In genomic region chr1:58546520-58547308, GRCh38 we compare ENCODE assay signal across 1 cellular context.
TF ChIP-seq lines count a peak whose summit lies in the region.

OMA1 (minus strand) TSS chr1:58546726; CDS start chr1:58539294, 7,432 bp downstream.

TF ChIP-seq in HepG2, 621 proteins besides CTCF, POLR2A, EP300 and RAD21 (continued from another document and continues in another):
- no peak for TF ChIP-seq MBD4 (IDR thresholded peaks at IDR 0.05; ENCODE audit: borderline replicate concordance, low read length)
- no peak for TF ChIP-seq TOE1 (CRISPR knock-in tag; IDR thresholded peaks at IDR 0.05)
- TF ChIP-seq PRPF4 (IDR thresholded peaks at IDR 0.05; ENCODE audit: low read depth, low read length, poor library complexity, severe bottlenecking) = no peak
- TF ChIP-seq FIP1L1 (IDR thresholded peaks at IDR 0.05; ENCODE audit: borderline replicate concordance, insufficient read depth, low read depth, low read length) = no peak
- no peak for TF ChIP-seq ZNF547 (CRISPR knock-in tag; IDR thresholded peaks at IDR 0.05)
- no peak for TF ChIP-seq PREB (CRISPR knock-in tag; IDR thresholded peaks at IDR 0.05)
- TF ChIP-seq KDM5A (IDR thresholded peaks at IDR 0.05; ENCODE audit: borderline replicate concordance, low read length) = no peak
- TF ChIP-seq SRSF9 (IDR thresholded peaks at IDR 0.05; ENCODE audit: borderline replicate concordance, insufficient read depth, low read depth, low read length, poor library complexity, severe bottlenecking) = no peak
- no peak for TF ChIP-seq GPBP1L1 (CRISPR knock-in tag; IDR thresholded peaks at IDR 0.05)
- TF ChIP-seq ARNTL (CRISPR knock-in tag; IDR thresholded peaks at IDR 0.05) = 0 out of 2 replicates have a peak, but pooled peaks have one; percentile 31
- no peak for TF ChIP-seq SMAD9 (CRISPR knock-in tag; IDR thresholded peaks at IDR 0.05)
- TF ChIP-seq TBL1XR1 (IDR thresholded peaks at IDR 0.05; ENCODE audit: borderline replicate concordance, low read length, partially characterized antibody) = no peak
- TF ChIP-seq THAP11 (CRISPR knock-in tag; IDR thresholded peaks at IDR 0.05) = peak; percentile 78
- TF ChIP-seq ZNF530 (CRISPR knock-in tag; IDR thresholded peaks at IDR 0.05; ENCODE audit: low read depth) = no peak
- no peak for TF ChIP-seq ZNF878 (CRISPR knock-in tag; IDR thresholded peaks at IDR 0.05)
- TF ChIP-seq PAX8 (CRISPR knock-in tag; IDR thresholded peaks at IDR 0.05; ENCODE audit: borderline replicate concordance) = no peak
- TF ChIP-seq MTA3 (CRISPR knock-in tag; IDR thresholded peaks at IDR 0.05) = no peak
- no peak for TF ChIP-seq ZNF770 (CRISPR knock-in tag; IDR thresholded peaks at IDR 0.05)
- TF ChIP-seq SP5 (CRISPR knock-in tag; IDR thresholded peaks at IDR 0.05; ENCODE audit: borderline replicate concordance, low read depth) = peak; percentile 63; the same call in 1 of the 2 replicates
- no peak for TF ChIP-seq FOXA1 (IDR thresholded peaks at IDR 0.05)
- TF ChIP-seq FOXA1 (CRISPR knock-in tag; IDR thresholded peaks at IDR 0.05) = peak; percentile 78
- peak; percentile 64 for TF ChIP-seq CBX1 (IDR thresholded peaks at IDR 0.05; ENCODE audit: low read depth)
- no peak for TF ChIP-seq DNMT3B (CRISPR knock-in tag; conservative IDR thresholded peaks at IDR 0.05)
- TF ChIP-seq CHD2 (IDR thresholded peaks at IDR 0.05; ENCODE audit: low read depth, low read length) = no peak
- peak; percentile 64; the same call in 1 of the 2 replicates for TF ChIP-seq ZNF567 (CRISPR knock-in tag; IDR thresholded peaks at IDR 0.05; ENCODE audit: borderline replicate concordance)
- TF ChIP-seq HOXA5 (CRISPR knock-in tag; IDR thresholded peaks at IDR 0.05) = no peak
- TF ChIP-seq RNF219 (CRISPR knock-in tag; IDR thresholded peaks at IDR 0.05) = no peak
- TF ChIP-seq MAFG (CRISPR knock-in tag; IDR thresholded peaks at IDR 0.05) = no peak
- no peak for TF ChIP-seq NFRKB (IDR thresholded peaks at IDR 0.05)
- TF ChIP-seq ADNP (CRISPR knock-in tag; IDR thresholded peaks at IDR 0.05) = no peak
- TF ChIP-seq ZNF180 (CRISPR knock-in tag; IDR thresholded peaks at IDR 0.05; ENCODE audit: borderline replicate concordance, low read depth) = no peak
- no peak for TF ChIP-seq TARDBP (CRISPR knock-in tag; IDR thresholded peaks at IDR 0.05)
- TF ChIP-seq FOSL2 (CRISPR knock-in tag; IDR thresholded peaks at IDR 0.05) = no peak; the same call in none of the 2 replicates
- TF ChIP-seq ZNF18 (CRISPR knock-in tag; IDR thresholded peaks at IDR 0.05; ENCODE audit: insufficient replicate concordance) = no peak
- peak; percentile 82; the same call in 1 of the 2 replicates for TF ChIP-seq KDM3A (CRISPR knock-in tag; IDR thresholded peaks at IDR 0.05; ENCODE audit: low read depth)
- peak; percentile 73 for TF ChIP-seq HNRNPLL (IDR thresholded peaks at IDR 0.05; ENCODE audit: low read depth, low read length, poor library complexity, severe bottlenecking)
- TF ChIP-seq SRSF4 (IDR thresholded peaks at IDR 0.05; ENCODE audit: low read depth, low read length, poor library complexity, severe bottlenecking) = no peak
- no peak for TF ChIP-seq IRF1 (CRISPR knock-in tag; IDR thresholded peaks at IDR 0.05; ENCODE audit: low read depth)
- no peak for TF ChIP-seq ZNF17 (CRISPR knock-in tag; IDR thresholded peaks at IDR 0.05)
- peak; percentile 61; the same call in 1 of the 2 replicates for TF ChIP-seq BHLHE40 (IDR thresholded peaks at IDR 0.05; ENCODE audit: low read length)
- no peak for TF ChIP-seq ZNF660 (CRISPR knock-in tag; IDR thresholded peaks at IDR 0.05; ENCODE audit: borderline replicate concordance, low read depth)
- no peak for TF ChIP-seq ZKSCAN8 (CRISPR knock-in tag; IDR thresholded peaks at IDR 0.05; ENCODE audit: borderline replicate concordance)
- no peak for TF ChIP-seq AHR (CRISPR knock-in tag; IDR thresholded peaks at IDR 0.05)
- TF ChIP-seq ELF1 (CRISPR knock-in tag; IDR thresholded peaks at IDR 0.05) = peak; percentile 93
- TF ChIP-seq ZNF205 (CRISPR knock-in tag; IDR thresholded peaks at IDR 0.05) = no peak
- TF ChIP-seq AKAP8 (CRISPR knock-in tag; IDR thresholded peaks at IDR 0.05) = no peak
- no peak for TF ChIP-seq CHCHD3 (CRISPR knock-in tag; IDR thresholded peaks at IDR 0.05)
- TF ChIP-seq, protein P1, sequence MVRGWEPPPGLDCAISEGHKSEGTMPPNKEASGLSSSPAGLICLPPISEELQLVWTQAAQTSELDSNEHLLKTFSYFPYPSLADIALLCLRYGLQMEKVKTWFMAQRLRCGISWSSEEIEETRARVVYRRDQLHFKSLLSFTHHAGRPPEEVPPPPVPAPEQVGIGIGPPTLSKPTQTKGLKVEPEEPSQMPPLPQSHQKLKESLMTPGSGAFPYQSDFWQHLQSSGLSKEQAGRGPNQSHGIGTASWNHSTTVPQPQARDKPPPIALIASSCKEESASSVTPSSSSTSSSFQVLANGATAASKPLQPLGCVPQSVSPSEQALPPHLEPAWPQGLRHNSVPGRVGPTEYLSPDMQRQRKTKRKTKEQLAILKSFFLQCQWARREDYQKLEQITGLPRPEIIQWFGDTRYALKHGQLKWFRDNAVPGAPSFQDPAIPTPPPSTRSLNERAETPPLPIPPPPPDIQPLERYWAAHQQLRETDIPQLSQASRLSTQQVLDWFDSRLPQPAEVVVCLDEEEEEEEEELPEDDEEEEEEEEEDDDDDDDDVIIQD (CRISPR knock-in tag; IDR thresholded peaks at IDR 0.05; ENCODE audit: low read depth) = peak; percentile 78; the same call in 1 of the 2 replicates
- TF ChIP-seq, protein P2, sequence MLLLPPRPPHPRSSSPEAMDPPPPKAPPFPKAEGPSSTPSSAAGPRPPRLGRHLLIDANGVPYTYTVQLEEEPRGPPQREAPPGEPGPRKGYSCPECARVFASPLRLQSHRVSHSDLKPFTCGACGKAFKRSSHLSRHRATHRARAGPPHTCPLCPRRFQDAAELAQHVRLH (CRISPR knock-in tag; IDR thresholded peaks at IDR 0.05; ENCODE audit: borderline replicate concordance, low read depth) = no peak
- no peak for TF ChIP-seq ZNF781 (CRISPR knock-in tag; IDR thresholded peaks at IDR 0.05; ENCODE audit: borderline replicate concordance, not compliant biosample characterization)
- TF ChIP-seq, protein P3, sequence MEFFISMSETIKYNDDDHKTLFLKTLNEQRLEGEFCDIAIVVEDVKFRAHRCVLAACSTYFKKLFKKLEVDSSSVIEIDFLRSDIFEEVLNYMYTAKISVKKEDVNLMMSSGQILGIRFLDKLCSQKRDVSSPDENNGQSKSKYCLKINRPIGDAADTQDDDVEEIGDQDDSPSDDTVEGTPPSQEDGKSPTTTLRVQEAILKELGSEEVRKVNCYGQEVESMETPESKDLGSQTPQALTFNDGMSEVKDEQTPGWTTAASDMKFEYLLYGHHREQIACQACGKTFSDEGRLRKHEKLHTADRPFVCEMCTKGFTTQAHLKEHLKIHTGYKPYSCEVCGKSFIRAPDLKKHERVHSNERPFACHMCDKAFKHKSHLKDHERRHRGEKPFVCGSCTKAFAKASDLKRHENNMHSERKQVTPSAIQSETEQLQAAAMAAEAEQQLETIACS (CRISPR knock-in tag; IDR thresholded peaks at IDR 0.05) = no peak
- no peak for TF ChIP-seq TEF (CRISPR knock-in tag; IDR thresholded peaks at IDR 0.05)
- 0 out of 2 replicates have a peak, but pooled peaks have one; percentile 50 for TF ChIP-seq ARHGAP35 (CRISPR knock-in tag; IDR thresholded peaks at IDR 0.05; ENCODE audit: borderline replicate concordance)
- no peak for TF ChIP-seq NR2F1 (CRISPR knock-in tag; IDR thresholded peaks at IDR 0.05)
- no peak for TF ChIP-seq CENPX (CRISPR knock-in tag; IDR thresholded peaks at IDR 0.05)
- TF ChIP-seq HNF4G (IDR thresholded peaks at IDR 0.05; ENCODE audit: borderline replicate concordance, low read depth, low read length) = no peak
- no peak for TF ChIP-seq HNF4G (CRISPR knock-in tag; IDR thresholded peaks at IDR 0.05; ENCODE audit: borderline replicate concordance, low read depth)
- TF ChIP-seq ESRRA (CRISPR knock-in tag; IDR thresholded peaks at IDR 0.05; ENCODE audit: low read depth) = no peak
- TF ChIP-seq DBP (CRISPR knock-in tag; IDR thresholded peaks at IDR 0.05; ENCODE audit: not compliant biosample characterization) = no peak
